Comparison of ENCODE assay signal across 17 cellular contexts in genomic region chr7:77944183-77945182, GRCh38.
"Had no signal": no experiment of that assay in that cellular context is flagged by ENCODE, and none has a peak within 500 bp of the region (broad histone marks: within the 10 kb centered on the region; RNA-seq: fewer than 3 reads in every experiment).

No MANE protein-coding gene starts in this region.

- ATAC-seq: activated naive CD8-positive, alpha-beta T cell treated with anti-CD3 and anti-CD28 coated beads, Interleukin-2, amount 50 U/mL, for 24 hours; left cardiac atrium; lower lobe of right lung; naive thymus-derived CD8-positive, alpha-beta T cell had no signal

- H3K4me3 Mint-ChIP-seq: activated naive CD8-positive, alpha-beta T cell treated with anti-CD3 and anti-CD28 coated beads, Interleukin-2, amount 50 U/mL, for 24 hours; naive thymus-derived CD8-positive, alpha-beta T cell had no signal

- H3K27ac Mint-ChIP-seq: activated naive CD8-positive, alpha-beta T cell treated with anti-CD3 and anti-CD28 coated beads, Interleukin-2, amount 50 U/mL, for 24 hours had no signal

- DNase-seq: activated CD4-positive, alpha-beta T cell treated with anti-CD3 and anti-CD28 coated beads for 4 hours; activated naive CD8-positive, alpha-beta T cell treated with anti-CD3 and anti-CD28 coated beads, Interleukin-2, amount 50 U/mL, for 24 hours; activated T-cell treated with anti-CD3 and anti-CD28 coated beads, Interleukin-2, amount 50 U/mL, for 1 hour; dorsolateral prefrontal cortex; esophagus squamous epithelium; foreskin fibroblast; glutamatergic neuron; left cardiac atrium; lower lobe of right lung; naive thymus-derived CD8-positive, alpha-beta T cell; stimulated activated CD4-positive, alpha-beta T cell treated with anti-CD3 and anti-CD28 coated beads, Interleukin-4, amount 100 ng/mL, for 4 hours; tibial artery; WERI-Rb-1 had no signal

- H3K9me3 Mint-ChIP-seq: activated naive CD8-positive, alpha-beta T cell treated with anti-CD3 and anti-CD28 coated beads, Interleukin-2, amount 50 U/mL, for 24 hours; naive thymus-derived CD8-positive, alpha-beta T cell had no signal

- H3K27me3 ChIP-seq: ascending aorta, dorsolateral prefrontal cortex, esophagus squamous epithelium, neutrophil, right atrium auricular region, tibial artery had no signal

- H3K4me3 ChIP-seq: ascending aorta, dorsolateral prefrontal cortex, esophagus squamous epithelium, lower lobe of right lung, right atrium auricular region, skin epidermis, tibial artery had no signal

- H3K36me3 ChIP-seq: right atrium auricular region had no signal

- H3K4me1 ChIP-seq: ascending aorta, esophagus squamous epithelium, lower lobe of right lung, right atrium auricular region, tibial artery had no signal

- H3K9me3 ChIP-seq: ascending aorta, esophagus squamous epithelium, lower lobe of right lung, neutrophil, right atrium auricular region, tibial artery had no signal

- H3K27ac ChIP-seq: ascending aorta, dorsolateral prefrontal cortex, esophagus squamous epithelium, lower lobe of right lung, neutrophil, right atrium auricular region, skin epidermis, tibial artery, WERI-Rb-1 had no signal

- H3K27me3 Mint-ChIP-seq: activated naive CD8-positive, alpha-beta T cell treated with anti-CD3 and anti-CD28 coated beads, Interleukin-2, amount 50 U/mL, for 24 hours; naive thymus-derived CD8-positive, alpha-beta T cell had no signal
